Comparison of ENCODE assay signal across 25 cellular contexts in the genomic region with DNA sequence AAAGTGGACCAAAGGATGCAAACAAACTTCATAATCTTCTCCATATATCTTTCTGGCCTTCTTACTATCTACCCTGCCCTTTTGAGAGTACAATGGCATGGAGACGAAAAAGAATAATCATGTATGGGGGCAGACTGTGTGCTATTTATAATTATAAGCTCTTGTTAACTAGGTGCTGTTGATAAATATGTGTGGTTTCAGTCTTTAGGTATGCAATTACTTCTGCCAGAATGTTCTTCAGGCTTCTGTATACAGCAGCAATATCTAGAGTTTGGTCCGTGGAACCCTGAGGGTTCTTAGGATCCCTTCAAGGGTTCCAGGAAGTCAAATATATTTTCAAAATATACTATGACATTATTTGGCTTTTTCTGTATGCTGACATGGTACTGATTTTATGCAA. TPM values are rescaled to one million over a fixed set of nuclear protein-coding genes. Genes with fewer than 3 reads are reported as not detected.
"Had no signal": no experiment of that assay in that cellular context is flagged by ENCODE, and none has a peak within 500 bp of the region (broad histone marks: within the 10 kb centered on the region; RNA-seq: fewer than 3 reads in every experiment).

No MANE protein-coding gene starts in this region.

- H3K4me1 ChIP-seq: colonic mucosa, esophagus squamous epithelium, left lung, lower lobe of right lung had no signal

- H3K27me3 ChIP-seq: colonic mucosa, esophagus squamous epithelium, gastroesophageal sphincter, hepatocyte, left lung had no signal

- H3K9me3 ChIP-seq: colonic mucosa, esophagus squamous epithelium, gastroesophageal sphincter, left lung, lower lobe of right lung, mucosa of descending colon had no signal

- H3K36me3 ChIP-seq: colonic mucosa, esophagus squamous epithelium, gastroesophageal sphincter, left lung, lower lobe of right lung had no signal

- ATAC-seq: effector memory CD8-positive, alpha-beta T cell; esophagus mucosa; gastroesophageal sphincter; left lung; lower lobe of right lung; mucosa of descending colon had no signal

- DNase-seq: cerebellar nuclear complex; colonic mucosa; cortex of kidney; effector CD8-positive, alpha-beta T cell; effector memory CD8-positive, alpha-beta T cell; endodermal cell; erythroblast; esophagus squamous epithelium; foreskin fibroblast; hypothalamus; immature natural killer cell; islet precursor cell; kidney; kidney glomerular epithelial cell; left lung; lower lobe of right lung; mesenchymal stem cell; mucosa of descending colon; naive B cell had no signal

- H3K4me3 ChIP-seq: colonic mucosa, esophagus squamous epithelium, gastroesophageal sphincter, hepatocyte, left lung, lower lobe of right lung, mucosa of descending colon had no signal

- H3K27ac ChIP-seq: colonic mucosa, epithelial cell of prostate, esophagus squamous epithelium, gastroesophageal sphincter, hepatocyte, left lung, lower lobe of right lung had no signal

RNA-seq across cellular contexts. Expression of gene PRR16, which starts 20.5 kb away (rescaled TPM):
- total RNA-seq: dermis microvascular lymphatic vessel endothelial cell, lung microvascular endothelial cell had no signal
- polyA plus RNA-seq: immature natural killer cell had no signal
